In genomic region chr10:76811430-76811829, GRCh38 we compare ENCODE assay signal across 25 cellular contexts.
A peak's percentile ranks its signal among the peaks of the same experiment; 100 is the strongest.
DNase-seq lines count a peak whose midpoint lies in the region; ATAC-seq, FAIRE-seq and TF ChIP-seq lines count a peak whose summit lies in the region.
"Had no signal": no experiment of that assay in that cellular context is flagged by ENCODE, and none has a peak within 500 bp of the region (broad histone marks: within the 10 kb centered on the region; RNA-seq: fewer than 3 reads in every experiment).

No MANE protein-coding gene starts in this region.

- no peaks in the 10 kb centered on the region for H3K9me3 Mint-ChIP-seq in activated CD4-positive, alpha-beta T cell treated with anti-CD3 and anti-CD28 coated beads, Interleukin-2, amount 10 ng/mL, durations not matched to agents 24 days and 14 days

- no peaks in the 10 kb centered on the region for H3K36me3 ChIP-seq in K562 (ENCODE audit: control insufficient read depth, insufficient read depth, low read length)
- H3K36me3 ChIP-seq: BE2C, BLaER1 had no signal

- DNase-seq in activated CD4-positive, alpha-beta T cell treated with anti-CD3 and anti-CD28 coated beads, Interleukin-2, amount 10 ng/mL, durations not matched to agents 24 days and 14 days, result peak; percentile 3
- DNase-seq in activated CD4-positive, alpha-beta T cell treated with anti-CD3 and anti-CD28 coated beads for 1 hour, result no peak
- DNase-seq in A549 (ENCODE audit: low read depth in 1 of 2, low spot score in 1 of 2) (no peak), K562 (ENCODE audit: extremely low read depth in 1 of 4, low spot score in 3 of 4) (no peak), HPDE6-E6E7 (ENCODE audit: extremely low spot score) (no peak)
- DNase-seq: ACHN; BE2C; C1 segment of cervical spinal cord; CD4-positive, alpha-beta memory T cell; CD4-positive, CD25-positive, alpha-beta regulatory T cell; CD8-positive, alpha-beta memory T cell; COR-L47; DMS 273 treated with DMSO at 0.1 percent for 48 hours; DMS153; DMS53; DMS79; DND-41; EL; GDM1 had no signal

- no peaks in the 10 kb centered on the region for H3K27me3 ChIP-seq in K562 (ENCODE audit: control insufficient read depth in 2 of 2, insufficient read depth in 2 of 2, low read length in 2 of 2)
- H3K27me3 ChIP-seq: BE2C, BLaER1 had no signal

- no TSS peak for BruUV-seq in K562 (replicated peaks; lab: Mats Ljungman, UMichigan)

- ATAC-seq in A549, result no peak
- ATAC-seq in K562, result no peak
- ATAC-seq: GM12878 had no signal

- H3K4me3 ChIP-seq in A549 (no peak overlapping the region), K562 (no peak overlapping the region)
- H3K4me3 ChIP-seq: BLaER1, GM12878 had no signal

- no peaks in the 10 kb centered on the region for H4K20me1 ChIP-seq in K562 (replicated peaks; ENCODE audit: control insufficient read depth, insufficient read depth, low read length)
- H4K20me1 ChIP-seq: BLaER1 had no signal

- no peaks in the 10 kb centered on the region for H3K4me1 ChIP-seq in A549
- H3K4me1 ChIP-seq in K562 (replicated peaks in 1 of 2; ENCODE audit: control insufficient read depth in 2 of 2, insufficient read depth in 2 of 2, low read length in 2 of 2), result no peaks in the 10 kb centered on the region
- H3K4me1 ChIP-seq: BE2C had no signal

- CTCF ChIA-PET in A549 (lab: Yijun Ruan, JAX), result no interaction called here
- CTCF ChIA-PET in K562 (lab: Yijun Ruan, JAX; ENCODE audit: low intra/inter-chr PET ratio), result no interaction called here

- no peaks in the 10 kb centered on the region for H3K27me3 Mint-ChIP-seq in activated CD4-positive, alpha-beta T cell treated with anti-CD3 and anti-CD28 coated beads, Interleukin-2, amount 10 ng/mL, durations not matched to agents 24 days and 14 days
- H3K27me3 Mint-ChIP-seq: CD4-positive, CD25-positive, alpha-beta regulatory T cell had no signal

- TF ChIP-seq RAD21 in A549 (conservative IDR thresholded peaks at IDR 0.05 in 1 of 2, IDR thresholded peaks at IDR 0.05 in 1 of 2) (no peak), K562 (CRISPR knock-in tag; conservative IDR thresholded peaks at IDR 0.05 in 1 of 2, IDR thresholded peaks at IDR 0.05 in 1 of 2) (no peak)

- H2AFZ ChIP-seq in K562 (ENCODE audit: low read depth, low read length), result no peak overlapping the region

- TF ChIP-seq CTCF in A549 (IDR thresholded peaks at IDR 0.05), result no peak
- TF ChIP-seq CTCF in K562 (IDR thresholded peaks at IDR 0.05 in 2 of 3, conservative IDR thresholded peaks at IDR 0.05 in 1 of 3; ENCODE audit: insufficient read depth in 2 of 3, low read depth in 1 of 3, low read length in 3 of 3), result no peak

- no peak for TF ChIP-seq EP300 in A549 (IDR thresholded peaks at IDR 0.05)
- no peak for TF ChIP-seq EP300 in K562 (IDR thresholded peaks at IDR 0.05; ENCODE audit: low read length)

- H3K9me3 ChIP-seq in A549, result no peaks in the 10 kb centered on the region
- no peaks in the 10 kb centered on the region; the same call in 1 of the 2 replicates for H3K9me3 ChIP-seq in K562 (replicated peaks; ENCODE audit: control insufficient read depth, insufficient read depth, low read depth, low read length)
- H3K9me3 ChIP-seq: BE2C, BLaER1 had no signal

- H3K4me2 ChIP-seq in A549 (no peak overlapping the region), K562 (ENCODE audit: insufficient read depth, low read length) (no peak overlapping the region)
- H3K4me2 ChIP-seq: BLaER1 had no signal

- TF ChIP-seq POLR2A in A549 (IDR thresholded peaks at IDR 0.05; ENCODE audit: low read length), result no peak
- no peak for TF ChIP-seq POLR2A in K562 (conservative IDR thresholded peaks at IDR 0.05)

- FAIRE-seq in A549 (lab: Jason Lieb, UNC), result no peak
- no peak for FAIRE-seq in K562 (lab: Jason Lieb, UNC)
- FAIRE-seq: GM12878, GM12892, GM18507 had no signal

- H3K4me3 Mint-ChIP-seq in activated CD4-positive, alpha-beta T cell treated with anti-CD3 and anti-CD28 coated beads, Interleukin-2, amount 10 ng/mL, durations not matched to agents 24 days and 14 days, result no peak overlapping the region
- H3K4me3 Mint-ChIP-seq: CD14-positive monocyte; CD4-positive, alpha-beta memory T cell; CD4-positive, CD25-positive, alpha-beta regulatory T cell; CD8-positive, alpha-beta memory T cell had no signal

- no peaks in the 10 kb centered on the region for H3K4me1 Mint-ChIP-seq in activated CD4-positive, alpha-beta T cell treated with anti-CD3 and anti-CD28 coated beads, Interleukin-2, amount 10 ng/mL, durations not matched to agents 24 days and 14 days
- H3K4me1 Mint-ChIP-seq: CD14-positive monocyte; CD4-positive, alpha-beta memory T cell; CD4-positive, CD25-positive, alpha-beta regulatory T cell; CD8-positive, alpha-beta memory T cell had no signal

- POLR2A ChIA-PET in A549 (lab: Yijun Ruan, JAX) (no interaction called here), K562 (lab: Yijun Ruan, JAX) (no interaction called here)

- no peaks in the 10 kb centered on the region for H3K79me2 ChIP-seq in K562 (ENCODE audit: control insufficient read depth, insufficient read depth, low read length)

- H3K9me1 ChIP-seq in K562 (ENCODE audit: control insufficient read depth, insufficient read depth, low read length), result no peaks in the 10 kb centered on the region

- H3K36me3 Mint-ChIP-seq in activated CD4-positive, alpha-beta T cell treated with anti-CD3 and anti-CD28 coated beads, Interleukin-2, amount 10 ng/mL, durations not matched to agents 24 days and 14 days (ENCODE audit: low read depth), result no peaks in the 10 kb centered on the region
- H3K36me3 Mint-ChIP-seq: CD14-positive monocyte; CD4-positive, alpha-beta memory T cell; CD4-positive, CD25-positive, alpha-beta regulatory T cell; CD8-positive, alpha-beta memory T cell had no signal

- H3K27ac ChIP-seq in A549 (no peak overlapping the region), K562 (ENCODE audit: extremely low read depth, low read depth, low read length) (no peak overlapping the region)
- H3K27ac ChIP-seq: 22Rv1, BLaER1 had no signal

- H3K9ac ChIP-seq in K562 (ENCODE audit: insufficient read depth in 1 of 2, low read depth in 2 of 2, low read length in 2 of 2), result no peak overlapping the region
- H3K9ac ChIP-seq: BLaER1 had no signal

- intact Hi-C loops in activated CD4-positive, alpha-beta T cell treated with anti-CD3 and anti-CD28 coated beads, Interleukin-2, amount 10 ng/mL, durations not matched to agents 24 days and 14 days (cut with micrococcal nuclease), result no loop called here
- intact Hi-C loops in K562 (cut with micrococcal nuclease), result no loop called here

- no peak overlapping the region for H3K27ac Mint-ChIP-seq in activated CD4-positive, alpha-beta T cell treated with anti-CD3 and anti-CD28 coated beads, Interleukin-2, amount 10 ng/mL, durations not matched to agents 24 days and 14 days
- H3K27ac Mint-ChIP-seq: CD14-positive monocyte; CD4-positive, alpha-beta memory T cell; CD4-positive, CD25-positive, alpha-beta regulatory T cell had no signal

- in situ Hi-C loops in K562 (cut with MboI), result no loop called here

TF ChIP-seq in A549, 52 proteins besides CTCF, POLR2A, EP300 and RAD21:
- no peak for TF ChIP-seq MYC (IDR thresholded peaks at IDR 0.05; ENCODE audit: borderline replicate concordance, low read length)
- TF ChIP-seq MAFK (IDR thresholded peaks at IDR 0.05; ENCODE audit: partially characterized antibody), result peak; percentile 82
TF ChIP-seq in A549: peak in this region for 1.

TF ChIP-seq in K562, 482 proteins besides CTCF, POLR2A, EP300 and RAD21:
- peak; percentile 24; the same call in 1 of the 2 replicates for TF ChIP-seq ZNF316 (IDR thresholded peaks at IDR 0.05)
- TF ChIP-seq C11orf30 (IDR thresholded peaks at IDR 0.05; ENCODE audit: low read depth), result 0 out of 2 replicates have a peak, but pooled peaks have one; percentile 9
- TF ChIP-seq, protein P1, sequence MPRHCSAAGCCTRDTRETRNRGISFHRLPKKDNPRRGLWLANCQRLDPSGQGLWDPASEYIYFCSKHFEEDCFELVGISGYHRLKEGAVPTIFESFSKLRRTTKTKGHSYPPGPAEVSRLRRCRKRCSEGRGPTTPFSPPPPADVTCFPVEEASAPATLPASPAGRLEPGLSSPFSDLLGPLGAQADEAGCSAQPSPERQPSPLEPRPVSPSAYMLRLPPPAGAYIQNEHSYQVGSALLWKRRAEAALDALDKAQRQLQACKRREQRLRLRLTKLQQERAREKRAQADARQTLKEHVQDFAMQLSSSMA (CRISPR knock-in tag; IDR thresholded peaks at IDR 0.05), result no peak
- TF ChIP-seq HCFC1 (IDR thresholded peaks at IDR 0.05; ENCODE audit: low read depth, low read length), result no peak
- peak; percentile 40; the same call in 1 of the 2 replicates for TF ChIP-seq MAFK (IDR thresholded peaks at IDR 0.05; ENCODE audit: low read length)
- 0 out of 2 replicates have a peak, but pooled peaks have one; percentile 31 for TF ChIP-seq MAFF (IDR thresholded peaks at IDR 0.05; ENCODE audit: low read length)
TF ChIP-seq in K562: peak in this region for 4.
